In genomic region chr10:27997865-27998177, GRCh38 we compare ENCODE assay signal across 9 cellular contexts. TPM values are rescaled to one million over a fixed set of nuclear protein-coding genes. Genes with fewer than 3 reads are reported as not detected.
DNase-seq lines count a peak whose midpoint lies in the region; ATAC-seq, FAIRE-seq and TF ChIP-seq lines count a peak whose summit lies in the region.
"Had no signal": no experiment of that assay in that cellular context is flagged by ENCODE, and none has a peak within 500 bp of the region (broad histone marks: within the 10 kb centered on the region; RNA-seq: fewer than 3 reads in every experiment).

No MANE protein-coding gene starts in this region.

- H3K9me3 ChIP-seq in kidney (ENCODE audit: control insufficient read depth in 1 of 2, low read length in 2 of 2): peaks cover 0 to 2% of the 10 kb centered on the region in 2 donors

- no peaks in the 10 kb centered on the region for H3K9me3 Mint-ChIP-seq in T-helper 1 cell treated with Interleukin-12 subunit alpha and Interleukin-12 subunit beta and Interleukin-4 antibody, amounts not matched to agents 30 μg/mL and 1 μg/mL, for 36 hours
- peaks cover 2% of the 10 kb centered on the region for H3K9me3 Mint-ChIP-seq in activated naive CD8-positive, alpha-beta T cell treated with anti-CD3 and anti-CD28 coated beads, Interleukin-2, amount 10 ng/mL, durations not matched to agents 7 days and 5 days
- H3K9me3 Mint-ChIP-seq in stimulated activated naive CD8-positive, alpha-beta T cell treated with anti-CD3 and anti-CD28 coated beads, Interleukin-15, amount 100 ng/mL, for 72 hours: no peaks in the 10 kb centered on the region

- no peaks in the 10 kb centered on the region for H3K36me3 ChIP-seq in kidney (ENCODE audit: control insufficient read depth in 1 of 2, insufficient read depth in 2 of 2, low read length in 2 of 2)

- no peak overlapping the region for H3K27ac ChIP-seq in kidney (ENCODE audit: low read depth in 2 of 2, low read length in 2 of 2)
- H3K27ac ChIP-seq: C4-2B had no signal

- TF ChIP-seq CTCF in kidney (IDR thresholded peaks at IDR 0.05; ENCODE audit: borderline replicate concordance, extremely low read depth, insufficient read depth): no peak

- ATAC-seq in activated naive CD8-positive, alpha-beta T cell treated with anti-CD3 and anti-CD28 coated beads, Interleukin-2, amount 10 ng/mL, durations not matched to agents 7 days and 5 days (ENCODE audit: low read depth): no peak
- no peak for ATAC-seq in stimulated activated naive CD8-positive, alpha-beta T cell treated with anti-CD3 and anti-CD28 coated beads, Interleukin-15, amount 100 ng/mL, for 72 hours

- H3K27ac Mint-ChIP-seq in T-helper 1 cell treated with Interleukin-12 subunit alpha and Interleukin-12 subunit beta and Interleukin-4 antibody, amounts not matched to agents 30 μg/mL and 1 μg/mL, for 36 hours: no peak overlapping the region
- no peak overlapping the region for H3K27ac Mint-ChIP-seq in activated naive CD8-positive, alpha-beta T cell treated with anti-CD3 and anti-CD28 coated beads, Interleukin-2, amount 10 ng/mL, durations not matched to agents 7 days and 5 days
- H3K27ac Mint-ChIP-seq in stimulated activated naive CD8-positive, alpha-beta T cell treated with anti-CD3 and anti-CD28 coated beads, Interleukin-15, amount 100 ng/mL, for 72 hours: peak overlapping the region; percentile 64 to 95

- peaks cover 58% of the 10 kb centered on the region for H3K27me3 Mint-ChIP-seq in T-helper 1 cell treated with Interleukin-12 subunit alpha and Interleukin-12 subunit beta and Interleukin-4 antibody, amounts not matched to agents 30 μg/mL and 1 μg/mL, for 36 hours (ENCODE audit: low read depth)
- H3K27me3 Mint-ChIP-seq in activated naive CD8-positive, alpha-beta T cell treated with anti-CD3 and anti-CD28 coated beads, Interleukin-2, amount 10 ng/mL, durations not matched to agents 7 days and 5 days: peaks cover 72% of the 10 kb centered on the region
- peaks cover 58% of the 10 kb centered on the region for H3K27me3 Mint-ChIP-seq in stimulated activated naive CD8-positive, alpha-beta T cell treated with anti-CD3 and anti-CD28 coated beads, Interleukin-15, amount 100 ng/mL, for 72 hours

- peaks cover 11% of the 10 kb centered on the region for H3K4me1 Mint-ChIP-seq in T-helper 1 cell treated with Interleukin-12 subunit alpha and Interleukin-12 subunit beta and Interleukin-4 antibody, amounts not matched to agents 30 μg/mL and 1 μg/mL, for 36 hours (ENCODE audit: low read depth)
- peaks cover 10% of the 10 kb centered on the region for H3K4me1 Mint-ChIP-seq in activated naive CD8-positive, alpha-beta T cell treated with anti-CD3 and anti-CD28 coated beads, Interleukin-2, amount 10 ng/mL, durations not matched to agents 7 days and 5 days
- peaks cover 9% of the 10 kb centered on the region for H3K4me1 Mint-ChIP-seq in stimulated activated naive CD8-positive, alpha-beta T cell treated with anti-CD3 and anti-CD28 coated beads, Interleukin-15, amount 100 ng/mL, for 72 hours

- FAIRE-seq in kidney (lab: Jason Lieb, UNC): no peak

- H3K4me3 Mint-ChIP-seq in T-helper 1 cell treated with Interleukin-12 subunit alpha and Interleukin-12 subunit beta and Interleukin-4 antibody, amounts not matched to agents 30 μg/mL and 1 μg/mL, for 36 hours: peak overlapping the region; percentile 81
- H3K4me3 Mint-ChIP-seq in activated naive CD8-positive, alpha-beta T cell treated with anti-CD3 and anti-CD28 coated beads, Interleukin-2, amount 10 ng/mL, durations not matched to agents 7 days and 5 days: peak overlapping the region; percentile 88
- peak overlapping the region; percentile 91 for H3K4me3 Mint-ChIP-seq in stimulated activated naive CD8-positive, alpha-beta T cell treated with anti-CD3 and anti-CD28 coated beads, Interleukin-15, amount 100 ng/mL, for 72 hours

- POLR2A ChIA-PET in activated naive CD8-positive, alpha-beta T cell treated with anti-CD3 and anti-CD28 coated beads, Interleukin-2, amount 10 ng/mL, durations not matched to agents 7 days and 5 days (lab: Charles Lee): no interaction called here

- H3K4me1 ChIP-seq in kidney (ENCODE audit: control insufficient read depth in 1 of 2, insufficient read depth in 1 of 2, low read depth in 1 of 2, low read length in 2 of 2): peaks cover 0 to 2% of the 10 kb centered on the region in 2 donors

- DNase-seq in T-helper 1 cell (no peak), kidney (no peak), cerebellar nuclear complex (lab: John Stamatoyannopoulos, UW) (no peak), dedifferentiated amniotic fluid mesenchymal stem cell (ENCODE audit: extremely low spot score) (no peak), SHP77 (lab: John Stamatoyannopoulos, UW) (no peak)
- no peak for DNase-seq in activated naive CD8-positive, alpha-beta T cell treated with anti-CD3 and anti-CD28 coated beads, Interleukin-2, amount 10 ng/mL, durations not matched to agents 7 days and 5 days
- DNase-seq in stimulated activated naive CD8-positive, alpha-beta T cell treated with anti-CD3 and anti-CD28 coated beads, Interleukin-15, amount 100 ng/mL, for 72 hours: no peak

- H3K9ac ChIP-seq in kidney (ENCODE audit: low read length in 2 of 2): no peak overlapping the region

- no peaks in the 10 kb centered on the region for H3K36me3 Mint-ChIP-seq in T-helper 1 cell treated with Interleukin-12 subunit alpha and Interleukin-12 subunit beta and Interleukin-4 antibody, amounts not matched to agents 30 μg/mL and 1 μg/mL, for 36 hours (ENCODE audit: low read depth)
- no peaks in the 10 kb centered on the region for H3K36me3 Mint-ChIP-seq in activated naive CD8-positive, alpha-beta T cell treated with anti-CD3 and anti-CD28 coated beads, Interleukin-2, amount 10 ng/mL, durations not matched to agents 7 days and 5 days

- intact Hi-C loops in kidney (cut with DNase I): no loop called here

- peak overlapping the region; percentile 44 to 51 for H3K4me3 ChIP-seq in kidney (ENCODE audit: low read length in 2 of 2)

RNA-seq across cellular contexts. Expression of gene ODAD2, which starts 1.1 kb away (rescaled TPM):
- total RNA-seq in activated naive CD8-positive, alpha-beta T cell treated with anti-CD3 and anti-CD28 coated beads, Interleukin-2, amount 10 ng/mL, durations not matched to agents 7 days and 5 days: not detected
- total RNA-seq in kidney: 0.44 TPM
- 0.28 TPM for polyA plus RNA-seq in kidney (ENCODE audit: insufficient read depth, low read depth, low replicate concordance)

Comparison
In these comparisons a context has a peak if more than half of its experiments do, and no peak if none do; other contexts are left out.
1. H3K27ac Mint-ChIP-seq: peak in stimulated activated naive CD8-positive, alpha-beta T cell treated with anti-CD3 and anti-CD28 coated beads, Interleukin-15, amount 100 ng/mL, for 72 hours (2 of 2); none in T-helper 1 cell treated with Interleukin-12 subunit alpha and Interleukin-12 subunit beta and Interleukin-4 antibody, amounts not matched to agents 30 μg/mL and 1 μg/mL, for 36 hours (single experiment) and activated naive CD8-positive, alpha-beta T cell treated with anti-CD3 and anti-CD28 coated beads, Interleukin-2, amount 10 ng/mL, durations not matched to agents 7 days and 5 days (single experiment).
2. Peak in every context shown above with its lines, with median percentiles within 50 percentile points of each other: H3K4me3 Mint-ChIP-seq.